ENCODE assay signal across 28 cellular contexts in the genomic region with DNA sequence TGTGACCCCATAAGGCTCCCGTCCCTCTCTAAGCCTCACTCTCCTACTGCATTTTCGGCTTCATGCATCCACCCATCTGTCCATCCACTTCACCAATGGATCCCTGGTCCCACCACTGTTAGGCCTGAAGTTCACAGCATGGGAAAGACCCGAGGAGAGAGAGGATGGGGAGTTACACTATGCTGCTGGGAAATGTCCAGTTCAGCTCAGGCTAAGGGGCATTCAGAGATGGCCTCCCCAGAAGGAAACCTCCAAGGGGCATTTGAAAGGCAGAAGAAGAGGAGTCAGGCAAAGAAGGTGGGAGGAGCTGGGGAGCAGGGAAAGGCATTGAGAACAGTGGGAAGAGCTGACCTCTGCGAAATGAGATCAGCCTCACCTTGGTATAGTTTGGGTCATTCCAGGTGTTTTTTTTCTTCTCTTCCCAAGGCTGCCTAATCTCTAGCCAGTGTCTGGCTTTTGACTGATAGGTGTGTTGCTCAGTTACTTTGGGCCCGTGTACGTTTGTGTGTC. TPM values are rescaled to one million over a fixed set of nuclear protein-coding genes. Genes with fewer than 3 reads are reported as not detected.
"Had no signal": no experiment of that assay in that cellular context is flagged by ENCODE, and none has a peak within 500 bp of the region (broad histone marks: within the 10 kb centered on the region; RNA-seq: fewer than 3 reads in every experiment).

No MANE protein-coding gene starts in this region.

- FAIRE-seq: endothelial cell of umbilical vein, frontal cortex, small intestine, TTC549, urothelium cell line had no signal

- H3K4me3 ChIP-seq: esophagus muscularis mucosa, hepatocyte, lower lobe of right lung, right lobe of liver, tibial artery had no signal

- H2AFZ ChIP-seq: hepatocyte had no signal

- H3K9me3 ChIP-seq: esophagus muscularis mucosa, lower lobe of right lung, right lobe of liver, tibial artery had no signal

- DNase-seq: activated CD8-positive, alpha-beta memory T cell treated with anti-CD3 and anti-CD28 coated beads, Interleukin-2, amount 50 U/mL, for 48 hours; activated naive CD4-positive, alpha-beta T cell treated with Interleukin-2 at 50 U/mL for 16 hours; activated T-cell treated with anti-CD3 and anti-CD28 coated beads, Interleukin-2, amount 50 U/mL, for 4 hours; central memory CD4-positive, alpha-beta T cell; effector memory CD4-positive, alpha-beta T cell; glutamatergic neuron; immature natural killer cell; lower lobe of right lung; midbrain; natural killer cell; right lobe of liver; small intestine; stimulated activated CD4-positive, alpha-beta T cell treated with anti-CD3 and anti-CD28 coated beads, Interleukin-2, amount 100 ng/mL, for 24 hours; stimulated activated naive CD8-positive, alpha-beta T cell treated with anti-CD3 and anti-CD28 coated beads, Interleukin-15, amount 100 ng/mL, for 72 hours; T-helper 1 cell; tibial artery had no signal

- ATAC-seq: activated T-cell treated with anti-CD3 and anti-CD28 coated beads, Interleukin-2, amount 50 U/mL, for 4 hours; left lobe of liver; lower lobe of right lung; natural killer cell; right lobe of liver; stimulated activated effector memory CD8-positive, alpha-beta T cell treated with anti-CD3 and anti-CD28 coated beads, Interleukin-12 subunit alpha, Interleukin-12 subunit beta, amount 100 ng/mL, for 72 hours had no signal

- H3K4me2 ChIP-seq: hepatocyte had no signal

- H3K27me3 ChIP-seq: hepatocyte, right lobe of liver had no signal

- H3K4me1 ChIP-seq: esophagus muscularis mucosa, lower lobe of right lung, tibial artery had no signal

- H3K36me3 ChIP-seq: esophagus muscularis mucosa, lower lobe of right lung, right lobe of liver, tibial artery had no signal

- H3K27ac ChIP-seq: esophagus muscularis mucosa, hepatocyte, lower lobe of right lung, right lobe of liver, tibial artery had no signal

- H3K79me2 ChIP-seq: hepatocyte had no signal

RNA-seq across cellular contexts. Expression of gene DRC7, which starts 11.7 kb away (rescaled TPM):
- total RNA-seq: activated CD8-positive, alpha-beta memory T cell treated with anti-CD3 and anti-CD28 coated beads for 36 hours; activated T-cell treated with anti-CD3 and anti-CD28 coated beads, Interleukin-2, amount 50 U/mL, for 4 hours; activated T-helper 2 cell treated with anti-CD3 and anti-CD28 coated beads, Interferon-gamma antibody, Interleukin-2, Interleukin-4, amounts not matched to agents 10 μg/mL and 5 μg/mL and 100 μg/mL, durations not matched to agents 14 hours and 24 hours and 36 hours; aorta had no signal
- polyA plus RNA-seq: immature natural killer cell, small intestine had no signal

RNA-seq across cellular contexts. Expression of gene ADGRG3, which starts 14.8 kb away (rescaled TPM):
- total RNA-seq: activated CD8-positive, alpha-beta memory T cell treated with anti-CD3 and anti-CD28 coated beads for 36 hours; activated T-cell treated with anti-CD3 and anti-CD28 coated beads, Interleukin-2, amount 50 U/mL, for 4 hours; activated T-helper 2 cell treated with anti-CD3 and anti-CD28 coated beads, Interferon-gamma antibody, Interleukin-2, Interleukin-4, amounts not matched to agents 10 μg/mL and 5 μg/mL and 100 μg/mL, durations not matched to agents 14 hours and 24 hours and 36 hours; endothelial cell of umbilical vein; frontal cortex; hepatocyte; kidney epithelial cell had no signal
- polyA plus RNA-seq: endothelial cell of umbilical vein, hepatocyte had no signal
